Comparison of ENCODE assay signal across 1 cellular context in the genomic region with DNA sequence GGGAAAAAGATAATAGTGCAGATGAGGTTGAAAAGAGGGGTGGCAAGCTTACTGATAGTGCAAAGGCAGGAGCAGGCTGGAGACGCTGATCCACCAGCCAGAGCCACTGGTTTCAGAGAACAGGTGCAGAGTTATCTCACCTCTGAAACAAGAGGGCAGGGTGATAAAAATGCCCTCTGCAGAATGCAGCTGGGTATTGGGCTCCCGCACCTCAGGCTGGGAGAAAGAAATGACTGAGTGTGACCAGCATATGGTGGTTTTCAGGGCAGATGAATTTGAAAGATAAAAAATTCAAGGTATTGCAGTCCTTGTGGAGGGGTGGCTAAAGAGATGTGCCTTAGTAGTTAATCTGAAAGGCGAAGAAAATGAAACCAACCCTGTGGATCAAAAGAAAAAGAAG.
TF ChIP-seq lines count a peak whose summit lies in the region.

No MANE protein-coding gene starts in this region.

TF ChIP-seq in IMR-90, 13 proteins besides CTCF, POLR2A, EP300 and RAD21:
- TF ChIP-seq NFE2L2 (IDR thresholded peaks at IDR 0.05; ENCODE audit: low read depth, low read length) (no peak), CEBPB (IDR thresholded peaks at IDR 0.05; ENCODE audit: low read depth, low read length) (no peak), SMC3 (IDR thresholded peaks at IDR 0.05; ENCODE audit: low read depth, low read length) (no peak), CHD1 (IDR thresholded peaks at IDR 0.05; ENCODE audit: low read depth, low read length) (no peak), FOS (IDR thresholded peaks at IDR 0.05; ENCODE audit: low read depth, low read length) (no peak), MAFK (IDR thresholded peaks at IDR 0.05; ENCODE audit: low read depth, low read length) (no peak), MXI1 (IDR thresholded peaks at IDR 0.05; ENCODE audit: borderline replicate concordance, low read depth, low read length) (no peak), RCOR1 (IDR thresholded peaks at IDR 0.05; ENCODE audit: insufficient replicate concordance, low read length) (no peak)
